Comparison of ENCODE assay signal across 9 cellular contexts in genomic region chr19:57708641-57709354, GRCh38. TPM values are rescaled to one million over a fixed set of nuclear protein-coding genes. Genes with fewer than 3 reads are reported as not detected.
DNase-seq lines count a peak whose midpoint lies in the region; ATAC-seq, FAIRE-seq and TF ChIP-seq lines count a peak whose summit lies in the region.
"Had no signal": no experiment of that assay in that cellular context is flagged by ENCODE, and none has a peak within 500 bp of the region (broad histone marks: within the 10 kb centered on the region; RNA-seq: fewer than 3 reads in every experiment).

ZNF154 (minus strand) TSS chr19:57709204; CDS start chr19:57708971, 233 bp downstream.

- peak; percentile 18 for DNase-seq in activated T-cell treated with anti-CD3 and anti-CD28 coated beads, Interleukin-2, amount 50 U/mL, for 4 hours
- DNase-seq in fibroblast of lung (ENCODE audit: low read depth in 2 of 2), result peak; percentile 79 to 84
- peak; percentile 71 for DNase-seq in mucosa of gallbladder (ENCODE audit: low spot score)
- no peak for DNase-seq in stomach
- no peak for DNase-seq in H54 (ENCODE audit: insufficient read length, low spot score)
- no peak for DNase-seq in HCEC 1CT
- DNase-seq in NCI-H1417 treated with DMSO at 0.1 percent for 48 hours (lab: John Stamatoyannopoulos, UW), result no peak

- H3K9me3 ChIP-seq in fibroblast of lung (ENCODE audit: control insufficient read depth, insufficient read depth, low read depth, low read length), result no peaks in the 10 kb centered on the region
- H3K9me3 ChIP-seq in stomach, result peaks cover 45 to 100% (median 92%) of the 10 kb centered on the region in 4 donors

- TF ChIP-seq POLR2A in GM18951 (IDR thresholded peaks at IDR 0.05; ENCODE audit: extremely low read depth, insufficient read depth, insufficient read length) (peak; percentile 16), stomach (IDR thresholded peaks at IDR 0.05) (no peak), H54 (IDR thresholded peaks at IDR 0.05; ENCODE audit: low read depth, low read length) (no peak)

- intact Hi-C loops in stomach (cut with DNase I; ENCODE audit: low total_unique reads), result no loop called here

- peak within 1 kb of the TSS; percentile 81 for H3K4me3 Mint-ChIP-seq in activated T-cell treated with anti-CD3 and anti-CD28 coated beads, Interleukin-2, amount 50 U/mL, for 4 hours

- no peaks in the 10 kb centered on the region for H3K79me2 ChIP-seq in fibroblast of lung (ENCODE audit: control insufficient read depth, insufficient read depth, low read length)

- in situ Hi-C loops in GM18951 (cut with MboI; ENCODE audit: low sequenced_read_pairs, unreplicated experiment), result no loop called here

- ATAC-seq in activated T-cell treated with anti-CD3 and anti-CD28 coated beads, Interleukin-2, amount 50 U/mL, for 4 hours, result peak; percentile 84 to 90

- no peak for TF ChIP-seq EP300 in stomach (IDR thresholded peaks at IDR 0.05)

- no peaks in the 10 kb centered on the region for H4K20me1 ChIP-seq in fibroblast of lung (ENCODE audit: control insufficient read depth, extremely low read depth, insufficient read depth, low read length)

- TF ChIP-seq CTCF in fibroblast of lung (conservative IDR thresholded peaks at IDR 0.05 in 1 of 2, IDR thresholded peaks at IDR 0.05 in 1 of 2; ENCODE audit: low read depth in 1 of 2, low read length in 2 of 2) (no peak), stomach (IDR thresholded peaks at IDR 0.05) (no peak)

- H3K4me3 ChIP-seq in fibroblast of lung (replicated peaks in 1 of 4; ENCODE audit: control extremely low read depth in 1 of 4, insufficient read depth in 1 of 4, low read depth in 3 of 4, low read length in 4 of 4) (peak within 1 kb of the TSS; percentile 53 to 91 (median 72)), stomach (peak within 1 kb of the TSS; percentile 38 to 54 (median 46))

- peak within 1 kb of the TSS; percentile 71 for H3K9ac ChIP-seq in fibroblast of lung (ENCODE audit: insufficient read depth, low read length)
- H3K9ac ChIP-seq: KMS-11 had no signal

- 3 to 5% (median 4%) methylated on average over 25 to 53 of the region's 53 CpGs for WGBS in stomach, 5 donors

- no peak for FAIRE-seq in H54 (lab: Jason Lieb, UNC)

- no peaks in the 10 kb centered on the region for H3K36me3 ChIP-seq in fibroblast of lung (ENCODE audit: control insufficient read depth, insufficient read depth, low read length)
- peaks cover 7 to 47% (median 12%) of the 10 kb centered on the region in 4 donors for H3K36me3 ChIP-seq in stomach

- peaks cover 10% of the 10 kb centered on the region for H3K27me3 Mint-ChIP-seq in activated T-cell treated with anti-CD3 and anti-CD28 coated beads, Interleukin-2, amount 50 U/mL, for 4 hours (ENCODE audit: low read depth)

- peaks cover 20% of the 10 kb centered on the region for H3K4me1 Mint-ChIP-seq in activated T-cell treated with anti-CD3 and anti-CD28 coated beads, Interleukin-2, amount 50 U/mL, for 4 hours (ENCODE audit: low read depth)

- H3K27ac ChIP-seq in fibroblast of lung (ENCODE audit: insufficient read depth, low read length) (peak within 1 kb of the TSS; percentile 39), stomach (peak within 1 kb of the TSS in 4 of 5 donors; percentile 62 to 81 (median 68))
- H3K27ac ChIP-seq: KMS-11 had no signal

- H3K4me1 ChIP-seq in fibroblast of lung (ENCODE audit: control insufficient read depth, extremely low read depth, insufficient read depth, low read length), result peaks cover 2% of the 10 kb centered on the region
- no peaks in the 10 kb centered on the region for H3K4me1 ChIP-seq in stomach

- H3K9me3 Mint-ChIP-seq in activated T-cell treated with anti-CD3 and anti-CD28 coated beads, Interleukin-2, amount 50 U/mL, for 4 hours, result peaks cover 60% of the 10 kb centered on the region

- peak within 1 kb of the TSS; percentile 78 for H3K4me2 ChIP-seq in fibroblast of lung (ENCODE audit: extremely low read depth, insufficient read depth, low read length)
- H3K4me2 ChIP-seq: KMS-11 had no signal

- no peaks in the 10 kb centered on the region for H3K27me3 ChIP-seq in fibroblast of lung (ENCODE audit: control insufficient read depth, insufficient read depth, low read length)
- no peaks in the 10 kb centered on the region for H3K27me3 ChIP-seq in stomach

- peaks cover 44% of the 10 kb centered on the region for H3K36me3 Mint-ChIP-seq in activated T-cell treated with anti-CD3 and anti-CD28 coated beads, Interleukin-2, amount 50 U/mL, for 4 hours (ENCODE audit: insufficient read depth)

- peak within 1 kb of the TSS; percentile 58 for H2AFZ ChIP-seq in fibroblast of lung (ENCODE audit: low read length)

RNA-seq across cellular contexts. Expression of gene ZNF154, which starts in this region (rescaled TPM):
- total RNA-seq in activated T-cell treated with anti-CD3 and anti-CD28 coated beads, Interleukin-2, amount 50 U/mL, for 4 hours, result 1 to 10 TPM; 1.3 to 2.1 (median 1.6) TPM
- total RNA-seq in fibroblast of lung (3.3 and 6.3 TPM in 2 replicates), mucosa of gallbladder (11.7 TPM), stomach (10 to 100 TPM in 1 of 5 donors, under 1 TPM in 2, not detected in 2; 0.45 to 21.8 (median 0.58) TPM)
- polyA plus RNA-seq in fibroblast of lung (1.8 and 2.7 TPM in 2 replicates), stomach (1 to 10 TPM in 1 of 3 donors, under 1 TPM in 2; 0.25 to 2.3 (median 0.61) TPM)
- 1.2 and 1.7 TPM in 2 replicates for polyA plus RNA-seq in fibroblast of lung (2012)
- 0.24 and 0.89 TPM in 2 replicates for polyA minus RNA-seq in fibroblast of lung (ENCODE audit: low replicate concordance)

Comparison
In these comparisons a context has a peak if more than half of its experiments do, and no peak if none do; other contexts are left out.
1. DNase-seq: peak in activated T-cell treated with anti-CD3 and anti-CD28 coated beads, Interleukin-2, amount 50 U/mL, for 4 hours (single experiment), fibroblast of lung (2 of 2) and mucosa of gallbladder (single experiment); none in stomach (single experiment), H54 (single experiment), HCEC 1CT (single experiment) and NCI-H1417 treated with DMSO at 0.1 percent for 48 hours (single experiment).